Comparison of ENCODE assay signal across 35 cellular contexts in the genomic region with DNA sequence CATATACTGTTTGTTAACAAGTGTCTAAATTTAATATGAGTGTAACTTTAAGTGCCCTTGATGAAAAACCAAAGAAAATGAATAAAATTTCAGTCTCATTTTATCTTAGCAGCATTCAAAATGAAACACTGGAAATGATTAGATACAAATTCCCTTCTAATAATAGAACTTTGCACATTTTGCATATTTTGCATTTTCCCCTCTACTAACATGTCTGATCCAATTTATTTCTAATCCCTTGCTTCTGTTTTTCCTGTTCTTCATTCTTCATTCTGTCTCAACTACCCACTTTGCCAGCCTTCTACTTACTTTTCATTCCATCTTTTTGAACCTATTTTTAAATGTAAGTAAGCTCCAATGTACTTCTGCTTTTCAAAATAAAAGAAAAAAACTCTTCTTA. TPM values are rescaled to one million over a fixed set of nuclear protein-coding genes. Genes with fewer than 3 reads are reported as not detected.
"Had no signal": no experiment of that assay in that cellular context is flagged by ENCODE, and none has a peak within 500 bp of the region (broad histone marks: within the 10 kb centered on the region; RNA-seq: fewer than 3 reads in every experiment).

No MANE protein-coding gene starts in this region.

- H3K27ac Mint-ChIP-seq: activated CD4-positive, alpha-beta memory T cell treated with anti-CD3 and anti-CD28 coated beads for 36 hours; activated CD8-positive, alpha-beta memory T cell treated with anti-CD3 and anti-CD28 coated beads, Interleukin-2, amount 10 ng/mL, durations not matched to agents 7 days and 5 days; activated CD8-positive, alpha-beta T cell treated with anti-CD3 and anti-CD28 coated beads, Interleukin-2, amount 10 ng/mL, durations not matched to agents 7 days and 5 days; activated naive CD4-positive, alpha-beta T cell treated with anti-CD3 and anti-CD28 coated beads for 36 hours; activated naive CD4-positive, alpha-beta T cell treated with anti-CD3 and anti-CD28 coated beads, Interleukin-2, amount 50 U/mL, for 24 hours; activated naive CD8-positive, alpha-beta T cell treated with anti-CD3 and anti-CD28 coated beads for 36 hours; activated naive CD8-positive, alpha-beta T cell treated with anti-CD3 and anti-CD28 coated beads, Interleukin-2, amount 50 U/mL, for 24 hours; activated T-helper 1 cell treated with anti-CD3 and anti-CD28 coated beads, Interleukin-12 subunit alpha, Interleukin-12 subunit beta, Interleukin-2, Interleukin-4 antibody, amounts not matched to agents 30 ng/mL and 10 ng/mL and 1 ng/mL, durations not matched to agents 14 hours and 24 hours and 36 hours; activated T-helper 2 cell treated with anti-CD3 and anti-CD28 coated beads, Interferon-gamma antibody, Interleukin-2, Interleukin-4, amounts not matched to agents 10 μg/mL and 5 μg/mL and 100 μg/mL, durations not matched to agents 14 hours and 24 hours and 36 hours; effector memory CD8-positive, alpha-beta T cell had no signal

- H3K27ac ChIP-seq: adrenal gland, body of pancreas, esophagus muscularis mucosa, WERI-Rb-1 had no signal

- H3K4me1 ChIP-seq: adrenal gland, body of pancreas had no signal

- H3K4me3 Mint-ChIP-seq: activated B cell treated with CpG ODN at 0.5 μM for 24 hours; activated CD4-positive, alpha-beta memory T cell treated with anti-CD3 and anti-CD28 coated beads for 36 hours; activated CD8-positive, alpha-beta memory T cell treated with anti-CD3 and anti-CD28 coated beads, Interleukin-2, amount 10 ng/mL, durations not matched to agents 7 days and 5 days; activated CD8-positive, alpha-beta T cell treated with anti-CD3 and anti-CD28 coated beads, Interleukin-2, amount 10 ng/mL, durations not matched to agents 7 days and 5 days; activated naive CD4-positive, alpha-beta T cell treated with anti-CD3 and anti-CD28 coated beads for 36 hours; activated naive CD4-positive, alpha-beta T cell treated with anti-CD3 and anti-CD28 coated beads, Interleukin-2, amount 50 U/mL, for 24 hours; activated naive CD8-positive, alpha-beta T cell treated with anti-CD3 and anti-CD28 coated beads for 36 hours; activated naive CD8-positive, alpha-beta T cell treated with anti-CD3 and anti-CD28 coated beads, Interleukin-2, amount 50 U/mL, for 24 hours; activated T-helper 1 cell treated with anti-CD3 and anti-CD28 coated beads, Interleukin-12 subunit alpha, Interleukin-12 subunit beta, Interleukin-2, Interleukin-4 antibody, amounts not matched to agents 30 ng/mL and 10 ng/mL and 1 ng/mL, durations not matched to agents 14 hours and 24 hours and 36 hours; effector memory CD8-positive, alpha-beta T cell had no signal

- H3K9me3 ChIP-seq: adrenal gland, body of pancreas, esophagus muscularis mucosa had no signal

- H3K36me3 Mint-ChIP-seq: activated CD4-positive, alpha-beta memory T cell treated with anti-CD3 and anti-CD28 coated beads for 36 hours; activated CD8-positive, alpha-beta memory T cell treated with anti-CD3 and anti-CD28 coated beads, Interleukin-2, amount 10 ng/mL, durations not matched to agents 7 days and 5 days; activated naive CD4-positive, alpha-beta T cell treated with anti-CD3 and anti-CD28 coated beads, Interleukin-2, amount 50 U/mL, for 24 hours; activated naive CD8-positive, alpha-beta T cell treated with anti-CD3 and anti-CD28 coated beads for 36 hours had no signal

- DNase-seq: activated B cell treated with CpG ODN at 0.5 μM for 24 hours; activated CD4-positive, alpha-beta memory T cell treated with anti-CD3 and anti-CD28 coated beads for 36 hours; activated CD4-positive, alpha-beta T cell treated with anti-CD3 and anti-CD28 coated beads for 48 hours; activated CD4-positive, alpha-beta T cell treated with anti-CD3 and anti-CD28 coated beads, Interleukin-2, amount 50 U/mL, for 1 hour; activated CD8-positive, alpha-beta memory T cell treated with anti-CD3 and anti-CD28 coated beads, Interleukin-2, amount 10 ng/mL, durations not matched to agents 7 days and 5 days; activated CD8-positive, alpha-beta memory T cell treated with anti-CD3 and anti-CD28 coated beads, Interleukin-2, amount 50 U/mL, for 4 hours; activated CD8-positive, alpha-beta T cell treated with anti-CD3 and anti-CD28 coated beads, Interleukin-2, amount 10 ng/mL, durations not matched to agents 7 days and 5 days; activated effector memory CD4-positive, alpha-beta T cell treated with anti-CD3 and anti-CD28 coated beads, Interleukin-2, amount 50 U/mL, for 16 hours; activated naive CD4-positive, alpha-beta T cell treated with anti-CD3 and anti-CD28 coated beads for 36 hours; activated naive CD8-positive, alpha-beta T cell treated with anti-CD3 and anti-CD28 coated beads for 36 hours; activated naive CD8-positive, alpha-beta T cell treated with anti-CD3 and anti-CD28 coated beads, Interleukin-2, amount 50 U/mL, for 24 hours; activated T-cell treated with anti-CD3 and anti-CD28 coated beads, Interleukin-2, amount 50 U/mL, for 1 hour; activated T-cell treated with anti-CD3 and anti-CD28 coated beads, Interleukin-2, amount 50 U/mL, for 48 hours; adrenal gland; amygdala; aorta; body of pancreas; caudate nucleus; cortex of kidney; dermis blood vessel endothelial cell; effector CD4-positive, alpha-beta T cell; effector memory CD8-positive, alpha-beta T cell; erythroblast; foreskin melanocyte; head of caudate nucleus; hippocampal formation; T1000; WERI-Rb-1 had no signal

- H3K36me3 ChIP-seq: adrenal gland, esophagus muscularis mucosa, WERI-Rb-1 had no signal

- H3K4me3 ChIP-seq: adrenal gland, body of pancreas, esophagus muscularis mucosa had no signal

- H3K27me3 Mint-ChIP-seq: activated B cell treated with CpG ODN at 0.5 μM for 24 hours; activated CD4-positive, alpha-beta memory T cell treated with anti-CD3 and anti-CD28 coated beads for 36 hours; activated CD8-positive, alpha-beta memory T cell treated with anti-CD3 and anti-CD28 coated beads, Interleukin-2, amount 10 ng/mL, durations not matched to agents 7 days and 5 days; activated naive CD4-positive, alpha-beta T cell treated with anti-CD3 and anti-CD28 coated beads, Interleukin-2, amount 50 U/mL, for 24 hours; activated naive CD8-positive, alpha-beta T cell treated with anti-CD3 and anti-CD28 coated beads for 36 hours; activated naive CD8-positive, alpha-beta T cell treated with anti-CD3 and anti-CD28 coated beads, Interleukin-2, amount 50 U/mL, for 24 hours; effector memory CD8-positive, alpha-beta T cell had no signal

- H3K4me1 Mint-ChIP-seq: activated CD8-positive, alpha-beta memory T cell treated with anti-CD3 and anti-CD28 coated beads, Interleukin-2, amount 10 ng/mL, durations not matched to agents 7 days and 5 days; activated naive CD4-positive, alpha-beta T cell treated with anti-CD3 and anti-CD28 coated beads, Interleukin-2, amount 50 U/mL, for 24 hours; activated naive CD8-positive, alpha-beta T cell treated with anti-CD3 and anti-CD28 coated beads for 36 hours; activated naive CD8-positive, alpha-beta T cell treated with anti-CD3 and anti-CD28 coated beads, Interleukin-2, amount 50 U/mL, for 24 hours had no signal

- H3K9me3 Mint-ChIP-seq: activated naive CD4-positive, alpha-beta T cell treated with anti-CD3 and anti-CD28 coated beads for 36 hours; activated naive CD8-positive, alpha-beta T cell treated with anti-CD3 and anti-CD28 coated beads for 36 hours; activated T-helper 1 cell treated with anti-CD3 and anti-CD28 coated beads, Interleukin-12 subunit alpha, Interleukin-12 subunit beta, Interleukin-2, Interleukin-4 antibody, amounts not matched to agents 30 ng/mL and 10 ng/mL and 1 ng/mL, durations not matched to agents 14 hours and 24 hours and 36 hours had no signal

- ATAC-seq: activated CD4-positive, CD25-positive, alpha-beta regulatory T cell treated with anti-CD3 and anti-CD28 coated beads, Interleukin-2, amount 50 U/mL, for 24 hours; activated CD8-positive, alpha-beta memory T cell treated with anti-CD3 and anti-CD28 coated beads, Interleukin-2, amount 10 ng/mL, durations not matched to agents 7 days and 5 days; activated CD8-positive, alpha-beta T cell treated with anti-CD3 and anti-CD28 coated beads, Interleukin-2, amount 10 ng/mL, durations not matched to agents 7 days and 5 days; activated naive CD8-positive, alpha-beta T cell treated with anti-CD3 and anti-CD28 coated beads, Interleukin-2, amount 50 U/mL, for 24 hours; body of pancreas; effector memory CD8-positive, alpha-beta T cell had no signal

- H3K27me3 ChIP-seq: adrenal gland, body of pancreas, esophagus muscularis mucosa had no signal

RNA-seq across cellular contexts. Expression of gene SEMA3D, which starts 42.7 kb away (rescaled TPM):
- total RNA-seq: activated B cell treated with CpG ODN at 0.5 μM for 24 hours; activated CD4-positive, alpha-beta memory T cell treated with anti-CD3 and anti-CD28 coated beads for 36 hours; activated CD8-positive, alpha-beta memory T cell treated with anti-CD3 and anti-CD28 coated beads for 36 hours; activated CD8-positive, alpha-beta memory T cell treated with anti-CD3 and anti-CD28 coated beads, Interleukin-2, amount 10 ng/mL, durations not matched to agents 7 days and 5 days; activated CD8-positive, alpha-beta T cell treated with anti-CD3 and anti-CD28 coated beads, Interleukin-2, amount 10 ng/mL, durations not matched to agents 7 days and 5 days; activated naive CD4-positive, alpha-beta T cell treated with anti-CD3 and anti-CD28 coated beads for 36 hours; activated naive CD8-positive, alpha-beta T cell treated with anti-CD3 and anti-CD28 coated beads for 36 hours; T-helper 2 cell treated with Interferon-gamma antibody and Interleukin-4, amounts not matched to agents 100 ng/mL and 5 ng/mL, for 36 hours had no signal
